10 cellular contexts compared by ENCODE assay signal in genomic region chr4:6991249-6991648, GRCh38. TPM values are rescaled to one million over a fixed set of nuclear protein-coding genes. Genes with fewer than 3 reads are reported as not detected.
DNase-seq lines count a peak whose midpoint lies in the region; ATAC-seq and TF ChIP-seq lines count a peak whose summit lies in the region.
"Had no signal": no experiment of that assay in that cellular context is flagged by ENCODE, and none has a peak within 500 bp of the region (broad histone marks: within the 10 kb centered on the region; RNA-seq: fewer than 3 reads in every experiment).

No MANE protein-coding gene starts in this region.

- intact Hi-C loops in activated CD8-positive, alpha-beta T cell treated with anti-CD3 and anti-CD28 coated beads for 36 hours (cut with micrococcal nuclease) = no loop called here
- intact Hi-C loops in stomach (cut with DNase I; ENCODE audit: low total_unique reads) (no loop called here), ovary (cut with DNase I) (no loop called here)

- ATAC-seq in activated CD8-positive, alpha-beta T cell treated with anti-CD3 and anti-CD28 coated beads, Interleukin-2, amount 10 ng/mL, durations not matched to agents 7 days and 5 days = no peak
- ATAC-seq in activated CD8-positive, alpha-beta T cell treated with anti-CD3 and anti-CD28 coated beads for 36 hours = no peak
- no peak for ATAC-seq in HG02840 (IDR thresholded peaks at IDR 0.05; ENCODE audit: low FRiP score, unreplicated experiment)
- ATAC-seq in natural killer cell treated with Interleukin-12 subunit alpha and Interleukin-12 subunit beta and Interleukin-15 and Interleukin-18, amount 100 ng/mL, for 72 hours = no peak

- peaks cover 35% of the 10 kb centered on the region for H3K36me3 Mint-ChIP-seq in activated CD8-positive, alpha-beta T cell treated with anti-CD3 and anti-CD28 coated beads, Interleukin-2, amount 10 ng/mL, durations not matched to agents 7 days and 5 days (ENCODE audit: low read depth)
- H3K36me3 Mint-ChIP-seq in activated CD8-positive, alpha-beta T cell treated with anti-CD3 and anti-CD28 coated beads for 36 hours (ENCODE audit: low read depth) = peaks cover 19% of the 10 kb centered on the region
- H3K36me3 Mint-ChIP-seq in natural killer cell treated with Interleukin-12 subunit alpha and Interleukin-12 subunit beta and Interleukin-15 and Interleukin-18, amount 100 ng/mL, for 72 hours = no peaks in the 10 kb centered on the region

- POLR2A ChIA-PET in activated CD8-positive, alpha-beta T cell treated with anti-CD3 and anti-CD28 coated beads, Interleukin-2, amount 10 ng/mL, durations not matched to agents 7 days and 5 days (lab: Charles Lee) = no interaction called here
- POLR2A ChIA-PET in activated CD8-positive, alpha-beta T cell treated with anti-CD3 and anti-CD28 coated beads for 36 hours (lab: Charles Lee) = interaction anchor here (1.4 to 1.6 kb wide), 2 partner anchors 14 to 53 kb away, joined by 4 read pairs; no protein-coding TSS in a partner anchor

- no peak for DNase-seq in activated CD8-positive, alpha-beta T cell treated with anti-CD3 and anti-CD28 coated beads, Interleukin-2, amount 10 ng/mL, durations not matched to agents 7 days and 5 days
- no peak for DNase-seq in activated CD8-positive, alpha-beta T cell treated with anti-CD3 and anti-CD28 coated beads for 36 hours
- DNase-seq in stomach (no peak), ovary (no peak)
- no peak for DNase-seq in natural killer cell treated with Interleukin-12 subunit alpha and Interleukin-12 subunit beta and Interleukin-15 and Interleukin-18, amount 100 ng/mL, for 72 hours (ENCODE audit: low spot score)
- DNase-seq: SHP77 treated with DMSO at 0.1 percent for 48 hours; stimulated activated CD4-positive, alpha-beta T cell treated with anti-CD3 and anti-CD28 coated beads, Interleukin-2, amount 100 ng/mL, for 48 hours had no signal

- H3K9me3 ChIP-seq in stomach (no peaks in the 10 kb centered on the region), ovary (no peaks in the 10 kb centered on the region)

- H3K4me3 Mint-ChIP-seq in activated CD8-positive, alpha-beta T cell treated with anti-CD3 and anti-CD28 coated beads, Interleukin-2, amount 10 ng/mL, durations not matched to agents 7 days and 5 days = no peak overlapping the region
- no peak overlapping the region for H3K4me3 Mint-ChIP-seq in activated CD8-positive, alpha-beta T cell treated with anti-CD3 and anti-CD28 coated beads for 36 hours
- no peak overlapping the region for H3K4me3 Mint-ChIP-seq in natural killer cell treated with Interleukin-12 subunit alpha and Interleukin-12 subunit beta and Interleukin-15 and Interleukin-18, amount 100 ng/mL, for 72 hours

- H3K36me3 ChIP-seq in stomach (peaks cover 20 to 32% (median 27%) of the 10 kb centered on the region in 4 donors), ovary (no peaks in the 10 kb centered on the region)

- no peaks in the 10 kb centered on the region for H3K9me3 Mint-ChIP-seq in activated CD8-positive, alpha-beta T cell treated with anti-CD3 and anti-CD28 coated beads, Interleukin-2, amount 10 ng/mL, durations not matched to agents 7 days and 5 days (ENCODE audit: insufficient read depth)
- no peaks in the 10 kb centered on the region for H3K9me3 Mint-ChIP-seq in activated CD8-positive, alpha-beta T cell treated with anti-CD3 and anti-CD28 coated beads for 36 hours
- H3K9me3 Mint-ChIP-seq in natural killer cell treated with Interleukin-12 subunit alpha and Interleukin-12 subunit beta and Interleukin-15 and Interleukin-18, amount 100 ng/mL, for 72 hours = no peaks in the 10 kb centered on the region

- TF ChIP-seq EP300 in stomach (IDR thresholded peaks at IDR 0.05) = no peak
- TF ChIP-seq EP300 in ovary (IDR thresholded peaks at IDR 0.05) = no peak

- peaks cover 49 to 68% (median 66%) of the 10 kb centered on the region in 4 donors for H3K4me1 ChIP-seq in stomach
- peaks cover 7% of the 10 kb centered on the region for H3K4me1 ChIP-seq in ovary (ENCODE audit: insufficient read depth)

- 79 to 90% (median 84%) methylated on average over 11 of the region's 11 CpGs for WGBS in stomach, 5 donors
- 67 to 71% (median 68%) methylated on average over 11 of the region's 11 CpGs for WGBS in ovary, 3 donors

- H3K27ac Mint-ChIP-seq in activated CD8-positive, alpha-beta T cell treated with anti-CD3 and anti-CD28 coated beads, Interleukin-2, amount 10 ng/mL, durations not matched to agents 7 days and 5 days = peak overlapping the region; percentile 64
- H3K27ac Mint-ChIP-seq in activated CD8-positive, alpha-beta T cell treated with anti-CD3 and anti-CD28 coated beads for 36 hours = no peak overlapping the region
- no peak overlapping the region for H3K27ac Mint-ChIP-seq in natural killer cell treated with Interleukin-12 subunit alpha and Interleukin-12 subunit beta and Interleukin-15 and Interleukin-18, amount 100 ng/mL, for 72 hours

- TF ChIP-seq POLR2A in stomach (IDR thresholded peaks at IDR 0.05) (no peak), ovary (IDR thresholded peaks at IDR 0.05) (no peak)

- CTCF ChIA-PET in activated CD8-positive, alpha-beta T cell treated with anti-CD3 and anti-CD28 coated beads, Interleukin-2, amount 10 ng/mL, durations not matched to agents 7 days and 5 days (lab: Charles Lee) = no interaction called here
- CTCF ChIA-PET in activated CD8-positive, alpha-beta T cell treated with anti-CD3 and anti-CD28 coated beads for 36 hours (lab: Charles Lee) = interaction anchor here (1.0 to 1.1 kb wide), 2 partner anchors 12 to 49 kb away, joined by 3 read pairs; no protein-coding TSS in a partner anchor

- peak overlapping the region in 1 of 4 donors; percentile 13 for H3K4me3 ChIP-seq in stomach
- no peak overlapping the region for H3K4me3 ChIP-seq in ovary

- peaks cover 56% of the 10 kb centered on the region for H3K4me1 Mint-ChIP-seq in activated CD8-positive, alpha-beta T cell treated with anti-CD3 and anti-CD28 coated beads, Interleukin-2, amount 10 ng/mL, durations not matched to agents 7 days and 5 days (ENCODE audit: low read depth)
- H3K4me1 Mint-ChIP-seq in activated CD8-positive, alpha-beta T cell treated with anti-CD3 and anti-CD28 coated beads for 36 hours (ENCODE audit: low read depth) = peaks cover 40% of the 10 kb centered on the region
- peaks cover 32 to 33% of the 10 kb centered on the region in 2 donors for H3K4me1 Mint-ChIP-seq in natural killer cell treated with Interleukin-12 subunit alpha and Interleukin-12 subunit beta and Interleukin-15 and Interleukin-18, amount 100 ng/mL, for 72 hours (ENCODE audit: low read depth in 2 of 2)

- H3K27me3 ChIP-seq in layer of hippocampus (ENCODE audit: control insufficient read depth, insufficient read depth, low read length) (no peaks in the 10 kb centered on the region), stomach (no peaks in the 10 kb centered on the region), ovary (no peaks in the 10 kb centered on the region)

- TF ChIP-seq CTCF in activated CD8-positive, alpha-beta T cell treated with anti-CD3 and anti-CD28 coated beads for 36 hours (IDR thresholded peaks at IDR 0.05) = no peak
- TF ChIP-seq CTCF in stomach (IDR thresholded peaks at IDR 0.05) = no peak
- TF ChIP-seq CTCF in ovary (IDR thresholded peaks at IDR 0.05) = no peak

- H3K27me3 Mint-ChIP-seq in activated CD8-positive, alpha-beta T cell treated with anti-CD3 and anti-CD28 coated beads, Interleukin-2, amount 10 ng/mL, durations not matched to agents 7 days and 5 days (ENCODE audit: low read depth) = no peaks in the 10 kb centered on the region
- no peaks in the 10 kb centered on the region for H3K27me3 Mint-ChIP-seq in activated CD8-positive, alpha-beta T cell treated with anti-CD3 and anti-CD28 coated beads for 36 hours
- no peaks in the 10 kb centered on the region for H3K27me3 Mint-ChIP-seq in natural killer cell treated with Interleukin-12 subunit alpha and Interleukin-12 subunit beta and Interleukin-15 and Interleukin-18, amount 100 ng/mL, for 72 hours

- H3K27ac ChIP-seq in angular gyrus (ENCODE audit: low read depth, low read length) (peak overlapping the region; percentile 51), layer of hippocampus (ENCODE audit: low read depth, low read length) (peak overlapping the region; percentile 42), stomach (peak overlapping the region in 4 of 5 donors; percentile 30 to 71 (median 60)), ovary (no peak overlapping the region)

RNA-seq across cellular contexts. Expression of gene TADA2B, which starts 51.9 kb away (rescaled TPM):
- total RNA-seq in activated CD8-positive, alpha-beta T cell treated with anti-CD3 and anti-CD28 coated beads, Interleukin-2, amount 10 ng/mL, durations not matched to agents 7 days and 5 days = 10 to 100 TPM; 16.6 to 16.8 TPM
- total RNA-seq in activated CD8-positive, alpha-beta T cell treated with anti-CD3 and anti-CD28 coated beads for 36 hours = 10 to 100 TPM in 1 of 2 experiments, 1 to 10 TPM in 1; 7.7 to 10.0 TPM
- total RNA-seq in stomach (10 to 100 TPM in 4 of 5 donors, 1 to 10 TPM in 1; 1.2 to 73.7 (median 19.3) TPM), ovary (10 to 100 TPM; 11.9 to 31.6 (median 26.9) TPM)
- polyA plus RNA-seq in stomach (10 to 100 TPM in 2 of 3 donors, 1 to 10 TPM in 1; 9.0 to 13.9 (median 12.5) TPM), ovary (10 to 100 TPM; 18.6 to 20.2 TPM)
- total RNA-seq in natural killer cell treated with Interleukin-12 subunit alpha and Interleukin-12 subunit beta and Interleukin-15 and Interleukin-18, amount 100 ng/mL, for 72 hours = 10 to 100 TPM; 15.8 to 16.9 TPM

Comparison
In these comparisons a context has a peak if more than half of its experiments do, and no peak if none do; other contexts are left out.
1. H3K27ac ChIP-seq: peak in angular gyrus (single experiment), layer of hippocampus (single experiment) and stomach (4 of 5); none in ovary (0 of 2).